8 cellular contexts compared by ENCODE assay signal in genomic region chr22:37559901-37560681, GRCh38. TPM values are rescaled to one million over a fixed set of nuclear protein-coding genes. Genes with fewer than 3 reads are reported as not detected.
DNase-seq lines count a peak whose midpoint lies in the region; ATAC-seq, FAIRE-seq and TF ChIP-seq lines count a peak whose summit lies in the region.

A gene with protein sequence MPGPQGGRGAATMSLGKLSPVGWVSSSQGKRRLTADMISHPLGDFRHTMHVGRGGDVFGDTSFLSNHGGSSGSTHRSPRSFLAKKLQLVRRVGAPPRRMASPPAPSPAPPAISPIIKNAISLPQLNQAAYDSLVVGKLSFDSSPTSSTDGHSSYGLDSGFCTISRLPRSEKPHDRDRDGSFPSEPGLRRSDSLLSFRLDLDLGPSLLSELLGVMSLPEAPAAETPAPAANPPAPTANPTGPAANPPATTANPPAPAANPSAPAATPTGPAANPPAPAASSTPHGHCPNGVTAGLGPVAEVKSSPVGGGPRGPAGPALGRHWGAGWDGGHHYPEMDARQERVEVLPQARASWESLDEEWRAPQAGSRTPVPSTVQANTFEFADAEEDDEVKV (plus strand): TSS chr22:37560480. CDS start chr22:37566350, 5,870 bp downstream.

- peak; percentile 33 for DNase-seq in BE2C
- DNase-seq in NCI-H226, result peak; percentile 49
- peak in 4 of 10 donors; percentile 22 to 72 (median 52) for DNase-seq in dorsolateral prefrontal cortex
- no peak for DNase-seq in HepG2 (ENCODE audit: low spot score)
- DNase-seq in stomach, result peak; percentile 74
- no peak for DNase-seq in activated CD8-positive, alpha-beta memory T cell treated with anti-CD3 and anti-CD28 coated beads, Interleukin-2, amount 50 U/mL, for 48 hours
- DNase-seq in activated CD4-positive, CD25-positive, alpha-beta regulatory T cell (lab: John Stamatoyannopoulos, UW), result no peak

- no peaks in the 10 kb centered on the region for H3K9me3 ChIP-seq in BE2C
- H3K9me3 ChIP-seq in HepG2 (ENCODE audit: low read length), result no peaks in the 10 kb centered on the region
- no peaks in the 10 kb centered on the region for H3K9me3 ChIP-seq in stomach

- in situ Hi-C loops in HepG2 (cut with HindIII; ENCODE audit: extremely low pct_ligation_motif_present, low pct_unique_long_range_greater_than_20kb), result no loop called here

- H3K4me1 ChIP-seq in BE2C (no peaks in the 10 kb centered on the region; the same call in 1 of the 2 replicates), HepG2 (ENCODE audit: insufficient read depth, low read length) (peaks cover 83% of the 10 kb centered on the region), stomach (peaks cover 59 to 81% (median 74%) of the 10 kb centered on the region in 4 donors)

- WGBS in HepG2 (ENCODE audit: low lambda C conversion rate), result 2% methylated on average over 20 of the region's 85 CpGs
- 1 to 8% (median 4%) methylated on average over 32 to 84 of the region's 85 CpGs for WGBS in stomach, 5 donors

- POLR2A ChIA-PET in HepG2 (lab: Yijun Ruan, JAX), result interaction anchor here (0.6 to 17.5 kb wide), 13 partner anchors 9 to 527 kb away, joined by 3 to 976 read pairs (median 4); partner anchors contain the start of genes GGA1 and LGALS2

- H3K36me3 ChIP-seq in BE2C (no peaks in the 10 kb centered on the region), HepG2 (replicated peaks in 1 of 2; ENCODE audit: control insufficient read depth in 1 of 2, insufficient read depth in 2 of 2, low read length in 2 of 2) (peaks cover 1 to 7% of the 10 kb centered on the region in 2 experiments; a peak in 3 of 5 replicates), stomach (no peaks in the 10 kb centered on the region)

- BruUV-seq in HepG2 (replicated peaks; lab: Mats Ljungman, UMichigan), result no TSS peak

- H3K27ac ChIP-seq in dorsolateral prefrontal cortex (peak within 1 kb of the TSS; percentile 91 to 100 (median 98)), HepG2 (ENCODE audit: extremely low read length, insufficient read depth, low read length) (peak within 1 kb of the TSS; percentile 91), stomach (peak within 1 kb of the TSS; percentile 98 to 100 (median 99))

- peak within 1 kb of the TSS; percentile 99 for H3K9ac ChIP-seq in HepG2 (ENCODE audit: insufficient read depth, low read depth, low read length)

- TF ChIP-seq EP300 in HepG2 (IDR thresholded peaks at IDR 0.05; ENCODE audit: low read depth in 2 of 2, low read length in 2 of 2), result 0 out of 4 replicates have a peak, but pooled peaks of 1 of the 2 experiments have one; percentile 2
- no peak for TF ChIP-seq EP300 in HepG2 (CRISPR knock-in tag; IDR thresholded peaks at IDR 0.05; ENCODE audit: borderline replicate concordance)
- no peak for TF ChIP-seq EP300 in stomach (IDR thresholded peaks at IDR 0.05)

- peak within 1 kb of the TSS; percentile 33 for H3K4me3 ChIP-seq in BE2C (ENCODE audit: low read depth, low read length)
- peak within 1 kb of the TSS; percentile 51 to 88 (median 72) for H3K4me3 ChIP-seq in dorsolateral prefrontal cortex
- peak within 1 kb of the TSS; percentile 91 to 98 (median 98) for H3K4me3 ChIP-seq in HepG2 (replicated peaks in 1 of 3; ENCODE audit: insufficient read depth in 1 of 3, low read depth in 2 of 3, low read length in 3 of 3)
- H3K4me3 ChIP-seq in stomach, result peak within 1 kb of the TSS; percentile 60 to 97 (median 75)

- peaks cover 14% of the 10 kb centered on the region for H4K20me1 ChIP-seq in HepG2 (ENCODE audit: insufficient read depth, low read length)

- peaks cover 46% of the 10 kb centered on the region for H3K79me2 ChIP-seq in HepG2 (ENCODE audit: insufficient read depth, low read length)

- TF ChIP-seq POLR2A in HepG2 (IDR thresholded peaks at IDR 0.05; ENCODE audit: insufficient read depth in 1 of 2, low read depth in 2 of 2, low read length in 2 of 2), result peak; percentile 42 to 83; a peak in 3 of 4 replicates
- no peak for TF ChIP-seq POLR2A in stomach (IDR thresholded peaks at IDR 0.05)

- H2AFZ ChIP-seq in HepG2 (ENCODE audit: low read length), result no peak within 1 kb of the TSS

- ATAC-seq in HepG2 (peak; percentile 43), HG02571 (IDR thresholded peaks at IDR 0.05; ENCODE audit: unreplicated experiment) (no peak)

- intact Hi-C loops in dorsolateral prefrontal cortex (cut with DNase I), result no loop called here
- intact Hi-C loops in HepG2 (cut with micrococcal nuclease; ENCODE audit: unreplicated experiment), result no loop called here
- intact Hi-C loops in stomach (cut with DNase I; ENCODE audit: low total_unique reads), result no loop called here

- no peak for TF ChIP-seq CTCF in BE2C (IDR thresholded peaks at IDR 0.05; ENCODE audit: low read depth, low read length)
- peak in 2 of 56 donors; percentile 8 to 14 for TF ChIP-seq CTCF in dorsolateral prefrontal cortex (IDR thresholded peaks at IDR 0.05 in 54 of 56, conservative IDR thresholded peaks at IDR 0.05 in 2 of 56; ENCODE audit: low read depth in 1 of 56, partially characterized antibody in 56 of 56)
- no peak for TF ChIP-seq CTCF in HepG2 (CRISPR knock-in tag; IDR thresholded peaks at IDR 0.05)
- TF ChIP-seq CTCF in stomach (IDR thresholded peaks at IDR 0.05), result no peak

- FAIRE-seq in HepG2 (lab: Jason Lieb, UNC), result no peak

- no peak for TF ChIP-seq RAD21 in HepG2 (CRISPR knock-in tag; IDR thresholded peaks at IDR 0.05)

- CTCF ChIA-PET in HepG2 (lab: Yijun Ruan, JAX; ENCODE audit: low intra/inter-chr PET ratio, low total read pairs), result interaction anchor here (1.5 to 4.1 kb wide), 2 partner anchors 10 to 14 kb away, joined by 5 to 39 read pairs; no protein-coding TSS in a partner anchor

- H3K27me3 ChIP-seq in BE2C (peaks cover 22% of the 10 kb centered on the region), dorsolateral prefrontal cortex (peaks cover 0 to 19% (median 0%) of the 10 kb centered on the region in 45 donors), HepG2 (ENCODE audit: control insufficient read depth in 1 of 2, insufficient read depth in 2 of 2, low read length in 2 of 2) (no peaks in the 10 kb centered on the region; a peak in 2 of 5 replicates), stomach (peaks cover 0 to 25% (median 0%) of the 10 kb centered on the region in 3 donors)

- H3K4me2 ChIP-seq in HepG2 (ENCODE audit: low read depth, low read length), result peak within 1 kb of the TSS; percentile 96

TF ChIP-seq in HepG2, 621 proteins besides CTCF, POLR2A, EP300 and RAD21 (continues in another document):
- TF ChIP-seq FUBP1 (CRISPR knock-in tag; IDR thresholded peaks at IDR 0.05; ENCODE audit: borderline replicate concordance) (no peak), CSRNP1 (CRISPR knock-in tag; IDR thresholded peaks at IDR 0.05) (peak; percentile 57; the same call in 1 of the 2 replicates)

RNA-seq across cellular contexts. Expression of the gene that starts here (rescaled TPM):
- 2.3 TPM for polyA plus RNA-seq in BE2C (2012; ENCODE audit: insufficient read depth, insufficient read length, low read depth)
- total RNA-seq in dorsolateral prefrontal cortex, result 100 to 1,000 TPM in 9 of 120 experiments, 10 to 100 TPM in 111; 12.4 to 203 (median 48.3) TPM
- total RNA-seq in HepG2 (2016; rRNA removed; fragmentation: Illumina TruSeq; extraction: Trizol), result 25.4 and 29.5 TPM in 2 replicates
- 19.5 and 29.1 TPM in 2 replicates for total RNA-seq in HepG2 (2016; cell fraction: cytosol; rRNA removed; fragmentation: Illumina TruSeq; extraction: Trizol; ENCODE audit: low read depth)
- total RNA-seq in HepG2 (2016; cell fraction: insoluble cytoplasmic fraction; rRNA removed; fragmentation: Illumina TruSeq; extraction: Trizol), result 20.9 and 29.7 TPM in 2 replicates
- 44.9 and 63.7 TPM in 2 replicates for total RNA-seq in HepG2 (2016; cell fraction: membrane; rRNA removed; fragmentation: Illumina TruSeq; extraction: Trizol)
- 15.7 and 18.6 TPM in 2 replicates for total RNA-seq in HepG2 (2016; cell fraction: nucleus; rRNA removed; fragmentation: Illumina TruSeq; extraction: Trizol)
- polyA plus RNA-seq in HepG2 (2011; rRNA removed), result 17.1 and 26.7 TPM in 2 replicates
- polyA plus RNA-seq in HepG2 (2011; cell fraction: cytosol; rRNA removed), result 13.8 and 17.6 TPM in 2 replicates
- 37.8 and 38.3 TPM in 2 replicates for polyA plus RNA-seq in HepG2 (2011; cell fraction: nucleus; rRNA removed)
- polyA plus RNA-seq in HepG2 (2012), result 45.1 and 72.3 TPM in 2 replicates
- polyA plus RNA-seq in HepG2 (2016; cell fraction: cytosol; fragmentation: Illumina TruSeq; extraction: Trizol; ENCODE audit: low read depth), result 49.0 and 73.1 TPM in 2 replicates
- 53.9 and 76.0 TPM in 2 replicates for polyA plus RNA-seq in HepG2 (2016; cell fraction: insoluble cytoplasmic fraction; fragmentation: Illumina TruSeq; extraction: Trizol; ENCODE audit: low read depth)
- 99.7 and 119 TPM in 2 replicates for polyA plus RNA-seq in HepG2 (2016; cell fraction: membrane; fragmentation: Illumina TruSeq; extraction: Trizol; ENCODE audit: low read depth)
- polyA plus RNA-seq in HepG2 (2016; cell fraction: nucleus; fragmentation: Illumina TruSeq; extraction: Trizol; ENCODE audit: insufficient read depth, low read depth), result 54.3 and 56.0 TPM in 2 replicates
- 12.0 and 24.2 TPM in 2 replicates for polyA minus RNA-seq in HepG2 (2011; rRNA and poly(A)+ RNA removed; ENCODE audit: low replicate concordance)
- polyA minus RNA-seq in HepG2 (2011; cell fraction: cytosol; rRNA and poly(A)+ RNA removed), result 20.7 and 21.6 TPM in 2 replicates
- polyA minus RNA-seq in HepG2 (2011; cell fraction: nucleus; rRNA and poly(A)+ RNA removed), result 12.2 and 15.4 TPM in 2 replicates
- 100 to 1,000 TPM in 2 of 5 donors, 10 to 100 TPM in 3; 28.6 to 195 (median 66.3) TPM for total RNA-seq in stomach
- polyA plus RNA-seq in stomach, result 100 to 1,000 TPM in 1 of 3 donors, 10 to 100 TPM in 2; 70.2 to 112 (median 90.1) TPM

Comparison
In these comparisons a context has a peak if more than half of its experiments do, and no peak if none do; other contexts are left out.
1. DNase-seq: peak in BE2C (single experiment), NCI-H226 (single experiment) and stomach (single experiment); none in HepG2 (single experiment), activated CD8-positive, alpha-beta memory T cell treated with anti-CD3 and anti-CD28 coated beads, Interleukin-2, amount 50 U/mL, for 48 hours (single experiment) and activated CD4-positive, CD25-positive, alpha-beta regulatory T cell (0 of 4).
2. H3K4me3 ChIP-seq: peak in every context shown above with its lines; median percentile 98 in HepG2; 75 in stomach; 72 in dorsolateral prefrontal cortex; 33 in BE2C.
3. POLR2A ChIP-seq: peak in HepG2 (2 of 2); none in stomach (0 of 4).
4. Peak in every context shown above with its lines, with median percentiles within 50 percentile points of each other: H3K27ac ChIP-seq.